Comparison of ENCODE assay signal across 1 cellular context in genomic region chr17:851986-852385, GRCh38.
TF ChIP-seq lines count a peak whose summit lies in the region.

No MANE protein-coding gene starts in this region.

TF ChIP-seq in WTC11, 78 proteins besides CTCF, POLR2A, EP300 and RAD21 (continued from another document):
- TF ChIP-seq FOXP1 (CRISPR knock-in tag; IDR thresholded peaks at IDR 0.05; ENCODE audit: borderline replicate concordance) (no peak), IRF1 (CRISPR knock-in tag; IDR thresholded peaks at IDR 0.05) (no peak)
